In the genomic region with DNA sequence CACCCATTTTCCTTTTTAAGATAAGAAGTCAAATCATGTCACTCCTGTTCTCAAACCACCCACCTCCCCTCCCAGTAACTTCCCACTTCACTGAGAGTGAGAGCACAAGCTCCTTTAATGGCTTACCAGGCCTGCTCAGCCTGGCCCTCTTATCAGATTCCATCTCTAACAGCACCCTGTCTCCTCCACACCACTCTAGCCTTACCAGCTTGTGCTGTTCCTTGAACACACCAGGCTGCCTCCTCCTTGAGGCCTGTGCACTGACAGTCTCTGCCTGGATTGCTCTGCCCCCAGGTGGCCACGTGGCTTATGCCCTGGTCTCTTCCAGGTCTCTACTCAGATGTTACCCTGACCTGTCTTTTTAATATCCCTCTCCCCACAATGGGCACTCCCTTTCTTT, we compare ENCODE assay signal across 1 cellular context.
TF ChIP-seq lines count a peak whose summit lies in the region.

No MANE protein-coding gene starts in this region.

TF ChIP-seq in K562, 482 proteins besides CTCF, POLR2A, EP300 and RAD21 (continued from another document and continues in another):
- TF ChIP-seq TOE1 (IDR thresholded peaks at IDR 0.05; ENCODE audit: borderline replicate concordance) (no peak), TOE1 (CRISPR knock-in tag; IDR thresholded peaks at IDR 0.05; ENCODE audit: borderline replicate concordance, low read depth) (no peak), POLR2AphosphoS2 (IDR thresholded peaks at IDR 0.05; ENCODE audit: low read length) (no peak), TBP (optimal IDR thresholded peaks at IDR 0.05; ENCODE audit: low read depth, low read length) (no peak), PCBP2 (IDR thresholded peaks at IDR 0.05; ENCODE audit: low read depth, low read length, poor library complexity, severe bottlenecking) (no peak), ZC3H4 (CRISPR knock-in tag; IDR thresholded peaks at IDR 0.05; ENCODE audit: borderline replicate concordance) (no peak), PHB (CRISPR knock-in tag; IDR thresholded peaks at IDR 0.05) (no peak), ID3 (CRISPR knock-in tag; IDR thresholded peaks at IDR 0.05) (no peak), ID3 (tag; IDR thresholded peaks at IDR 0.05) (no peak), TAF1 (IDR thresholded peaks at IDR 0.05; ENCODE audit: control insufficient read depth, extremely low read depth, insufficient read depth, low read length, severe bottlenecking) (no peak), PML (IDR thresholded peaks at IDR 0.05; ENCODE audit: low read length) (no peak), ZKSCAN3 (CRISPR knock-in tag; IDR thresholded peaks at IDR 0.05) (no peak), PTRF (tag; IDR thresholded peaks at IDR 0.05) (no peak), SP2 (IDR thresholded peaks at IDR 0.05; ENCODE audit: extremely low read depth, low read depth, low read length, poor library complexity, severe bottlenecking) (no peak), FOXK1 (CRISPR knock-in tag; IDR thresholded peaks at IDR 0.05; ENCODE audit: borderline replicate concordance) (no peak), MAX (CRISPR knock-in tag; IDR thresholded peaks at IDR 0.05) (peak; percentile 68), EGR1 (conservative IDR thresholded peaks at IDR 0.05) (no peak), ZNF121 (CRISPR knock-in tag; conservative IDR thresholded peaks at IDR 0.05) (no peak), SIRT6 (IDR thresholded peaks at IDR 0.05; ENCODE audit: low read depth, low read length) (no peak), LCOR (CRISPR knock-in tag; IDR thresholded peaks at IDR 0.05) (no peak), ZSCAN32 (CRISPR knock-in tag; IDR thresholded peaks at IDR 0.05) (no peak), DPF2 (IDR thresholded peaks at IDR 0.05) (0 out of 2 replicates have a peak, but pooled peaks have one; percentile 42), CHD1 (IDR thresholded peaks at IDR 0.05; ENCODE audit: low read length) (no peak), BHLHE40 (IDR thresholded peaks at IDR 0.05; ENCODE audit: low read length) (peak; percentile 34; the same call in 1 of the 2 replicates), RBM14 (IDR thresholded peaks at IDR 0.05; ENCODE audit: borderline replicate concordance, insufficient read depth, low read depth, low read length) (no peak)
- TF ChIP-seq, protein P1, sequence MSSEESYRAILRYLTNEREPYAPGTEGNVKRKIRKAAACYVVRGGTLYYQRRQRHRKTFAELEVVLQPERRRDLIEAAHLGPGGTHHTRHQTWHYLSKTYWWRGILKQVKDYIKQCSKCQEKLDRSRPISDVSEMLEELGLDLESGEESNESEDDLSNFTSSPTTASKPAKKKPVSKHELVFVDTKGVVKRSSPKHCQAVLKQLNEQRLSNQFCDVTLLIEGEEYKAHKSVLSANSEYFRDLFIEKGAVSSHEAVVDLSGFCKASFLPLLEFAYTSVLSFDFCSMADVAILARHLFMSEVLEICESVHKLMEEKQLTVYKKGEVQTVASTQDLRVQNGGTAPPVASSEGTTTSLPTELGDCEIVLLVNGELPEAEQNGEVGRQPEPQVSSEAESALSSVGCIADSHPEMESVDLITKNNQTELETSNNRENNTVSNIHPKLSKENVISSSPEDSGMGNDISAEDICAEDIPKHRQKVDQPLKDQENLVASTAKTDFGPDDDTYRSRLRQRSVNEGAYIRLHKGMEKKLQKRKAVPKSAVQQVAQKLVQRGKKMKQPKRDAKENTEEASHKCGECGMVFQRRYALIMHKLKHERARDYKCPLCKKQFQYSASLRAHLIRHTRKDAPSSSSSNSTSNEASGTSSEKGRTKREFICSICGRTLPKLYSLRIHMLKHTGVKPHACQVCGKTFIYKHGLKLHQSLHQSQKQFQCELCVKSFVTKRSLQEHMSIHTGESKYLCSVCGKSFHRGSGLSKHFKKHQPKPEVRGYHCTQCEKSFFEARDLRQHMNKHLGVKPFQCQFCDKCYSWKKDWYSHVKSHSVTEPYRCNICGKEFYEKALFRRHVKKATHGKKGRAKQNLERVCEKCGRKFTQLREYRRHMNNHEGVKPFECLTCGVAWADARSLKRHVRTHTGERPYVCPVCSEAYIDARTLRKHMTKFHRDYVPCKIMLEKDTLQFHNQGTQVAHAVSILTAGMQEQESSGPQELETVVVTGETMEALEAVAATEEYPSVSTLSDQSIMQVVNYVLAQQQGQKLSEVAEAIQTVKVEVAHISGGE (CRISPR knock-in tag; IDR thresholded peaks at IDR 0.05), result no peak
- TF ChIP-seq, protein P2, sequence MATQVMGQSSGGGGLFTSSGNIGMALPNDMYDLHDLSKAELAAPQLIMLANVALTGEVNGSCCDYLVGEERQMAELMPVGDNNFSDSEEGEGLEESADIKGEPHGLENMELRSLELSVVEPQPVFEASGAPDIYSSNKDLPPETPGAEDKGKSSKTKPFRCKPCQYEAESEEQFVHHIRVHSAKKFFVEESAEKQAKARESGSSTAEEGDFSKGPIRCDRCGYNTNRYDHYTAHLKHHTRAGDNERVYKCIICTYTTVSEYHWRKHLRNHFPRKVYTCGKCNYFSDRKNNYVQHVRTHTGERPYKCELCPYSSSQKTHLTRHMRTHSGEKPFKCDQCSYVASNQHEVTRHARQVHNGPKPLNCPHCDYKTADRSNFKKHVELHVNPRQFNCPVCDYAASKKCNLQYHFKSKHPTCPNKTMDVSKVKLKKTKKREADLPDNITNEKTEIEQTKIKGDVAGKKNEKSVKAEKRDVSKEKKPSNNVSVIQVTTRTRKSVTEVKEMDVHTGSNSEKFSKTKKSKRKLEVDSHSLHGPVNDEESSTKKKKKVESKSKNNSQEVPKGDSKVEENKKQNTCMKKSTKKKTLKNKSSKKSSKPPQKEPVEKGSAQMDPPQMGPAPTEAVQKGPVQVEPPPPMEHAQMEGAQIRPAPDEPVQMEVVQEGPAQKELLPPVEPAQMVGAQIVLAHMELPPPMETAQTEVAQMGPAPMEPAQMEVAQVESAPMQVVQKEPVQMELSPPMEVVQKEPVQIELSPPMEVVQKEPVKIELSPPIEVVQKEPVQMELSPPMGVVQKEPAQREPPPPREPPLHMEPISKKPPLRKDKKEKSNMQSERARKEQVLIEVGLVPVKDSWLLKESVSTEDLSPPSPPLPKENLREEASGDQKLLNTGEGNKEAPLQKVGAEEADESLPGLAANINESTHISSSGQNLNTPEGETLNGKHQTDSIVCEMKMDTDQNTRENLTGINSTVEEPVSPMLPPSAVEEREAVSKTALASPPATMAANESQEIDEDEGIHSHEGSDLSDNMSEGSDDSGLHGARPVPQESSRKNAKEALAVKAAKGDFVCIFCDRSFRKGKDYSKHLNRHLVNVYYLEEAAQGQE (CRISPR knock-in tag; IDR thresholded peaks at IDR 0.05; ENCODE audit: low read depth), result no peak
- TF ChIP-seq, protein P3, sequence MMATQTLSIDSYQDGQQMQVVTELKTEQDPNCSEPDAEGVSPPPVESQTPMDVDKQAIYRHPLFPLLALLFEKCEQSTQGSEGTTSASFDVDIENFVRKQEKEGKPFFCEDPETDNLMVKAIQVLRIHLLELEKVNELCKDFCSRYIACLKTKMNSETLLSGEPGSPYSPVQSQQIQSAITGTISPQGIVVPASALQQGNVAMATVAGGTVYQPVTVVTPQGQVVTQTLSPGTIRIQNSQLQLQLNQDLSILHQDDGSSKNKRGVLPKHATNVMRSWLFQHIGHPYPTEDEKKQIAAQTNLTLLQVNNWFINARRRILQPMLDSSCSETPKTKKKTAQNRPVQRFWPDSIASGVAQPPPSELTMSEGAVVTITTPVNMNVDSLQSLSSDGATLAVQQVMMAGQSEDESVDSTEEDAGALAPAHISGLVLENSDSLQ (IDR thresholded peaks at IDR 0.05), result 0 out of 2 replicates have a peak, but pooled peaks have one; percentile 4
- TF ChIP-seq, protein P4, sequence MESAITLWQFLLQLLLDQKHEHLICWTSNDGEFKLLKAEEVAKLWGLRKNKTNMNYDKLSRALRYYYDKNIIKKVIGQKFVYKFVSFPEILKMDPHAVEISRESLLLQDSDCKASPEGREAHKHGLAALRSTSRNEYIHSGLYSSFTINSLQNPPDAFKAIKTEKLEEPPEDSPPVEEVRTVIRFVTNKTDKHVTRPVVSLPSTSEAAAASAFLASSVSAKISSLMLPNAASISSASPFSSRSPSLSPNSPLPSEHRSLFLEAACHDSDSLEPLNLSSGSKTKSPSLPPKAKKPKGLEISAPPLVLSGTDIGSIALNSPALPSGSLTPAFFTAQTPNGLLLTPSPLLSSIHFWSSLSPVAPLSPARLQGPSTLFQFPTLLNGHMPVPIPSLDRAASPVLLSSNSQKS (CRISPR knock-in tag; IDR thresholded peaks at IDR 0.05), result no peak
- TF ChIP-seq, protein P5, sequence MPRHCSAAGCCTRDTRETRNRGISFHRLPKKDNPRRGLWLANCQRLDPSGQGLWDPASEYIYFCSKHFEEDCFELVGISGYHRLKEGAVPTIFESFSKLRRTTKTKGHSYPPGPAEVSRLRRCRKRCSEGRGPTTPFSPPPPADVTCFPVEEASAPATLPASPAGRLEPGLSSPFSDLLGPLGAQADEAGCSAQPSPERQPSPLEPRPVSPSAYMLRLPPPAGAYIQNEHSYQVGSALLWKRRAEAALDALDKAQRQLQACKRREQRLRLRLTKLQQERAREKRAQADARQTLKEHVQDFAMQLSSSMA (CRISPR knock-in tag; IDR thresholded peaks at IDR 0.05), result no peak
- TF ChIP-seq, protein P6, sequence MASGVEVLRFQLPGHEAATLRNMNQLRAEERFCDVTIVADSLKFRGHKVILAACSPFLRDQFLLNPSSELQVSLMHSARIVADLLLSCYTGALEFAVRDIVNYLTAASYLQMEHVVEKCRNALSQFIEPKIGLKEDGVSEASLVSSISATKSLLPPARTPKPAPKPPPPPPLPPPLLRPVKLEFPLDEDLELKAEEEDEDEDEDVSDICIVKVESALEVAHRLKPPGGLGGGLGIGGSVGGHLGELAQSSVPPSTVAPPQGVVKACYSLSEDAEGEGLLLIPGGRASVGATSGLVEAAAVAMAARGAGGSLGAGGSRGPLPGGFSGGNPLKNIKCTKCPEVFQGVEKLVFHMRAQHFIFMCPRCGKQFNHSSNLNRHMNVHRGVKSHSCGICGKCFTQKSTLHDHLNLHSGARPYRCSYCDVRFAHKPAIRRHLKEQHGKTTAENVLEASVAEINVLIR (CRISPR knock-in tag; IDR thresholded peaks at IDR 0.05), result no peak
- TF ChIP-seq, protein P7, sequence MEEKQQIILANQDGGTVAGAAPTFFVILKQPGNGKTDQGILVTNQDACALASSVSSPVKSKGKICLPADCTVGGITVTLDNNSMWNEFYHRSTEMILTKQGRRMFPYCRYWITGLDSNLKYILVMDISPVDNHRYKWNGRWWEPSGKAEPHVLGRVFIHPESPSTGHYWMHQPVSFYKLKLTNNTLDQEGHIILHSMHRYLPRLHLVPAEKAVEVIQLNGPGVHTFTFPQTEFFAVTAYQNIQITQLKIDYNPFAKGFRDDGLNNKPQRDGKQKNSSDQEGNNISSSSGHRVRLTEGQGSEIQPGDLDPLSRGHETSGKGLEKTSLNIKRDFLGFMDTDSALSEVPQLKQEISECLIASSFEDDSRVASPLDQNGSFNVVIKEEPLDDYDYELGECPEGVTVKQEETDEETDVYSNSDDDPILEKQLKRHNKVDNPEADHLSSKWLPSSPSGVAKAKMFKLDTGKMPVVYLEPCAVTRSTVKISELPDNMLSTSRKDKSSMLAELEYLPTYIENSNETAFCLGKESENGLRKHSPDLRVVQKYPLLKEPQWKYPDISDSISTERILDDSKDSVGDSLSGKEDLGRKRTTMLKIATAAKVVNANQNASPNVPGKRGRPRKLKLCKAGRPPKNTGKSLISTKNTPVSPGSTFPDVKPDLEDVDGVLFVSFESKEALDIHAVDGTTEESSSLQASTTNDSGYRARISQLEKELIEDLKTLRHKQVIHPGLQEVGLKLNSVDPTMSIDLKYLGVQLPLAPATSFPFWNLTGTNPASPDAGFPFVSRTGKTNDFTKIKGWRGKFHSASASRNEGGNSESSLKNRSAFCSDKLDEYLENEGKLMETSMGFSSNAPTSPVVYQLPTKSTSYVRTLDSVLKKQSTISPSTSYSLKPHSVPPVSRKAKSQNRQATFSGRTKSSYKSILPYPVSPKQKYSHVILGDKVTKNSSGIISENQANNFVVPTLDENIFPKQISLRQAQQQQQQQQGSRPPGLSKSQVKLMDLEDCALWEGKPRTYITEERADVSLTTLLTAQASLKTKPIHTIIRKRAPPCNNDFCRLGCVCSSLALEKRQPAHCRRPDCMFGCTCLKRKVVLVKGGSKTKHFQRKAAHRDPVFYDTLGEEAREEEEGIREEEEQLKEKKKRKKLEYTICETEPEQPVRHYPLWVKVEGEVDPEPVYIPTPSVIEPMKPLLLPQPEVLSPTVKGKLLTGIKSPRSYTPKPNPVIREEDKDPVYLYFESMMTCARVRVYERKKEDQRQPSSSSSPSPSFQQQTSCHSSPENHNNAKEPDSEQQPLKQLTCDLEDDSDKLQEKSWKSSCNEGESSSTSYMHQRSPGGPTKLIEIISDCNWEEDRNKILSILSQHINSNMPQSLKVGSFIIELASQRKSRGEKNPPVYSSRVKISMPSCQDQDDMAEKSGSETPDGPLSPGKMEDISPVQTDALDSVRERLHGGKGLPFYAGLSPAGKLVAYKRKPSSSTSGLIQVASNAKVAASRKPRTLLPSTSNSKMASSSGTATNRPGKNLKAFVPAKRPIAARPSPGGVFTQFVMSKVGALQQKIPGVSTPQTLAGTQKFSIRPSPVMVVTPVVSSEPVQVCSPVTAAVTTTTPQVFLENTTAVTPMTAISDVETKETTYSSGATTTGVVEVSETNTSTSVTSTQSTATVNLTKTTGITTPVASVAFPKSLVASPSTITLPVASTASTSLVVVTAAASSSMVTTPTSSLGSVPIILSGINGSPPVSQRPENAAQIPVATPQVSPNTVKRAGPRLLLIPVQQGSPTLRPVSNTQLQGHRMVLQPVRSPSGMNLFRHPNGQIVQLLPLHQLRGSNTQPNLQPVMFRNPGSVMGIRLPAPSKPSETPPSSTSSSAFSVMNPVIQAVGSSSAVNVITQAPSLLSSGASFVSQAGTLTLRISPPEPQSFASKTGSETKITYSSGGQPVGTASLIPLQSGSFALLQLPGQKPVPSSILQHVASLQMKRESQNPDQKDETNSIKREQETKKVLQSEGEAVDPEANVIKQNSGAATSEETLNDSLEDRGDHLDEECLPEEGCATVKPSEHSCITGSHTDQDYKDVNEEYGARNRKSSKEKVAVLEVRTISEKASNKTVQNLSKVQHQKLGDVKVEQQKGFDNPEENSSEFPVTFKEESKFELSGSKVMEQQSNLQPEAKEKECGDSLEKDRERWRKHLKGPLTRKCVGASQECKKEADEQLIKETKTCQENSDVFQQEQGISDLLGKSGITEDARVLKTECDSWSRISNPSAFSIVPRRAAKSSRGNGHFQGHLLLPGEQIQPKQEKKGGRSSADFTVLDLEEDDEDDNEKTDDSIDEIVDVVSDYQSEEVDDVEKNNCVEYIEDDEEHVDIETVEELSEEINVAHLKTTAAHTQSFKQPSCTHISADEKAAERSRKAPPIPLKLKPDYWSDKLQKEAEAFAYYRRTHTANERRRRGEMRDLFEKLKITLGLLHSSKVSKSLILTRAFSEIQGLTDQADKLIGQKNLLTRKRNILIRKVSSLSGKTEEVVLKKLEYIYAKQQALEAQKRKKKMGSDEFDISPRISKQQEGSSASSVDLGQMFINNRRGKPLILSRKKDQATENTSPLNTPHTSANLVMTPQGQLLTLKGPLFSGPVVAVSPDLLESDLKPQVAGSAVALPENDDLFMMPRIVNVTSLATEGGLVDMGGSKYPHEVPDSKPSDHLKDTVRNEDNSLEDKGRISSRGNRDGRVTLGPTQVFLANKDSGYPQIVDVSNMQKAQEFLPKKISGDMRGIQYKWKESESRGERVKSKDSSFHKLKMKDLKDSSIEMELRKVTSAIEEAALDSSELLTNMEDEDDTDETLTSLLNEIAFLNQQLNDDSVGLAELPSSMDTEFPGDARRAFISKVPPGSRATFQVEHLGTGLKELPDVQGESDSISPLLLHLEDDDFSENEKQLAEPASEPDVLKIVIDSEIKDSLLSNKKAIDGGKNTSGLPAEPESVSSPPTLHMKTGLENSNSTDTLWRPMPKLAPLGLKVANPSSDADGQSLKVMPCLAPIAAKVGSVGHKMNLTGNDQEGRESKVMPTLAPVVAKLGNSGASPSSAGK (IDR thresholded peaks at IDR 0.05), result no peak
